8 cellular contexts compared by ENCODE assay signal in the genomic region with DNA sequence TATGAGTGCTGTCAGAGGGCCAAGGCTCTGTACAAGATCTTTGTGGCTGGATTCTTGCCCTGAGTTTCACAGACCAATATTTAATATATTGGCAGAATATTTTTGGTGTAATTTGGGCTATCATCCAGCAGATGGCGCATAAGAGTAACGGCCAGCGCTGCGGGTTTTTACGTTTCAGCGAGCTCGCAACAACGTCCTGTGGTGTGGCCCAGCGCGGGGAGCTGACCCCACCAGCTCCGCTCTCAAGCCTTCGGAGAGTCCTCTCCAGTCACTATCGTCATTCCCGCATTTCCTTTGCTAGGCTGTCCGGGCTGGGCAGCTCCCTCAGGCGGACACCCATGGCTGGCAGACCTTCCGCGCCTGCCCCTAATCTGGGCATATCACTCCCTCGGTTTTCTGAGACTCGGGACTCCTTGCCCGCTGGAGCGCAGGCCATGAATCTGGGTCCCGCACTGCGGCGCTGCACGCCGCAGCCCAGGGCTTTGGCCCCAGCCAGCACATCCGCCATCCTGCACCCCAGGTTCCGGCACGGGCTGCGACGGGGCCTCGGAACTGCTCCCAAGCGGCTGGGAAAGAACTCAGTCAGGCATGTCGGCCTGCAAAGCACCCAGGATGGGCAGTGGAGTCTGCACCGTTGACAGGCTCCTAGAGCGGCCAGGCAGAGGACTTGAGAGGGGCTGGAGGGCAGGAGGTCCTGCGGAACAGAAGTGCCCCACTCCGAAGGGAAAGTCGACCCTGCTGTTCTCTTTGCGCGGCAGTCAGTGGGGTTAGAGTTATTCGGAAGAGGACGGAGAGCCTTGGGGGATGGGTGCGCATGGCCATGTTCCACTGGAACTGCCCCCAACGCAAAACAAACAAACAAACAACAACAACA. TPM values are rescaled to one million over a fixed set of nuclear protein-coding genes. Genes with fewer than 3 reads are reported as not detected.
DNase-seq lines count a peak whose midpoint lies in the region; ATAC-seq and TF ChIP-seq lines count a peak whose summit lies in the region.

No MANE protein-coding gene starts in this region.

- H3K27me3 ChIP-seq in A673 (replicated peaks; ENCODE audit: insufficient read depth, low read depth, low read length, poor library complexity) (no peaks in the 10 kb centered on the region), right atrium auricular region (no peaks in the 10 kb centered on the region)

- no TSS peak for BruUV-seq in A673 (replicated peaks; lab: Mats Ljungman, UMichigan)

- peaks cover 9% of the 10 kb centered on the region for H3K4me1 Mint-ChIP-seq in type B pancreatic cell (ENCODE audit: unreplicated experiment)

- H3K4me3 Mint-ChIP-seq in type B pancreatic cell: peak overlapping the region; percentile 93

- TF ChIP-seq CTCF in A673 (conservative IDR thresholded peaks at IDR 0.05; ENCODE audit: low read depth, low read length) (peak; percentile 82), right atrium auricular region (IDR thresholded peaks at IDR 0.05) (peak; percentile 76 to 91), type B pancreatic cell (conservative IDR thresholded peaks at IDR 0.05) (peak; percentile 92)

- DNase-seq in A673 (ENCODE audit: low spot score) (peak; percentile 74), LHCN-M2 (ENCODE audit: low read depth) (peak; percentile 56), T-helper 1 cell (peak; percentile 11 to 59 (median 33)), amniotic epithelial cell (ENCODE audit: low read depth) (peak; percentile 56), right atrium auricular region (ENCODE audit: low spot score) (peak; percentile 83), posterior vena cava (ENCODE audit: low spot score) (peak; percentile 92), type B pancreatic cell (ENCODE audit: extremely low spot score, unreplicated experiment) (peak; percentile 79)

- POLR2A ChIA-PET in A673 (lab: Charles Lee; ENCODE audit: low non-redundant PET): no interaction called here

- H3K36me3 ChIP-seq in A673 (ENCODE audit: insufficient read depth, low read length, poor library complexity, severe bottlenecking) (no peaks in the 10 kb centered on the region), right atrium auricular region (no peaks in the 10 kb centered on the region)

- H3K4me3 ChIP-seq in A673 (ENCODE audit: low read depth, low read length, poor library complexity, severe bottlenecking): peak overlapping the region; percentile 48
- peak overlapping the region; percentile 57 to 64 for H3K4me3 ChIP-seq in right atrium auricular region

- ATAC-seq in GM18909 (IDR thresholded peaks at IDR 0.05; ENCODE audit: poor library complexity, unreplicated experiment): peak; percentile 57

- CTCF ChIA-PET in A673 (lab: Charles Lee): interaction anchor here (0.7 to 1.2 kb wide), 5 partner anchors 10 to 1018 kb away, joined by 3 to 5 read pairs (median 4); a partner anchor contains a TSS

- H3K27ac Mint-ChIP-seq in type B pancreatic cell: peak overlapping the region; percentile 92

- no peaks in the 10 kb centered on the region for H3K9me3 Mint-ChIP-seq in type B pancreatic cell

- peaks cover 3% of the 10 kb centered on the region for H3K27me3 Mint-ChIP-seq in type B pancreatic cell

- H3K27ac ChIP-seq in A673 (ENCODE audit: low read depth, low read length, poor library complexity, severe bottlenecking) (peak overlapping the region; percentile 25), right atrium auricular region (peak overlapping the region; percentile 87 to 90)

- no peaks in the 10 kb centered on the region for H3K9me3 ChIP-seq in A673 (ENCODE audit: low read depth, low read length, poor library complexity, severe bottlenecking)
- H3K9me3 ChIP-seq in right atrium auricular region: no peaks in the 10 kb centered on the region

- intact Hi-C loops in A673 (cut with micrococcal nuclease; ENCODE audit: unreplicated experiment): loop anchor here (1.0 to 5.0 kb wide), 2 partner anchors 37 to 409 kb away; no protein-coding TSS in a partner anchor
- intact Hi-C loops in posterior vena cava (cut with DNase I): no loop called here

- peaks cover 3% of the 10 kb centered on the region for H3K36me3 Mint-ChIP-seq in type B pancreatic cell

- no peaks in the 10 kb centered on the region for H3K4me1 ChIP-seq in A673 (ENCODE audit: insufficient read depth, low read length, poor library complexity, severe bottlenecking)
- peaks cover 0 to 8% of the 10 kb centered on the region in 2 donors for H3K4me1 ChIP-seq in right atrium auricular region

RNA-seq across cellular contexts. Expression of a gene that starts 18.4 kb away (rescaled TPM):
- not detected in 2 replicates for total RNA-seq in A673 (2021)
- total RNA-seq in LHCN-M2 (2014; rRNA removed): not detected in 2 replicates
- not detected for polyA plus RNA-seq in LHCN-M2 (2012)
- total RNA-seq in right atrium auricular region: 1 to 10 TPM; 1.6 to 2.5 TPM
- total RNA-seq in posterior vena cava: under 1 TPM in 1 of 2 donors, not detected in 1; 0.71 TPM
- 0.19 and 2.8 TPM in 2 replicates for total RNA-seq in type B pancreatic cell (ENCODE audit: low replicate concordance)

RNA-seq across cellular contexts. Expression of a gene that starts 23.5 kb away (rescaled TPM):
- total RNA-seq in A673 (2021) (0.28 and 0.39 TPM in 2 replicates), LHCN-M2 (2014; rRNA removed) (not detected in 2 replicates), right atrium auricular region (1 to 10 TPM; 4.2 to 7.9 TPM), posterior vena cava (10 to 100 TPM; 19.4 to 29.2 TPM), type B pancreatic cell (ENCODE audit: low replicate concordance) (1.8 and 16.2 TPM in 2 replicates)
- polyA plus RNA-seq in LHCN-M2 (2012): not detected

RNA-seq across cellular contexts. Expression of a gene that starts 25.3 kb away (rescaled TPM):
- total RNA-seq in A673 (2021) (0.24 TPM in 1 of 2 replicates, not detected in the other), LHCN-M2 (2014; rRNA removed) (not detected in 2 replicates), right atrium auricular region (under 1 TPM in 1 of 2 donors, not detected in 1; 0.51 TPM), posterior vena cava (not detected), type B pancreatic cell (ENCODE audit: low replicate concordance) (0.68 and 3.4 TPM in 2 replicates)
- polyA plus RNA-seq in LHCN-M2 (2012): not detected

RNA-seq across cellular contexts. Expression of a gene that starts 54.7 kb away (rescaled TPM):
- not detected in 2 replicates for total RNA-seq in A673 (2021)
- total RNA-seq in LHCN-M2 (2014; rRNA removed): not detected in 2 replicates
- polyA plus RNA-seq in LHCN-M2 (2012): not detected
- total RNA-seq in right atrium auricular region: 1 to 10 TPM in 1 of 2 donors, under 1 TPM in 1; 0.93 to 2.8 TPM
- 1 to 10 TPM; 5.2 to 5.9 TPM for total RNA-seq in posterior vena cava
- 0.86 and 3.6 TPM in 2 replicates for total RNA-seq in type B pancreatic cell (ENCODE audit: low replicate concordance)

RNA-seq across cellular contexts. Expression of a gene that starts 59.2 kb away (rescaled TPM):
- total RNA-seq in A673 (2021) (63.3 and 70.6 TPM in 2 replicates), LHCN-M2 (2014; rRNA removed) (9.6 and 11.7 TPM in 2 replicates), right atrium auricular region (100 to 1,000 TPM; 180 to 335 TPM), posterior vena cava (10 to 100 TPM; 73.5 to 77.0 TPM), type B pancreatic cell (ENCODE audit: low replicate concordance) (43.5 and 252 TPM in 2 replicates)
- polyA plus RNA-seq in LHCN-M2 (2012): 14.2 TPM

Comparison
In these comparisons a context has a peak if more than half of its experiments do, and no peak if none do; other contexts are left out.
1. Peak in every context shown above with its lines: DNase-seq, ATAC-seq, H3K4me3 ChIP-seq and H3K27ac ChIP-seq.
2. DNase-seq: peak in every context shown above with its lines; median percentile 92 in posterior vena cava; 83 in right atrium auricular region; 79 in type B pancreatic cell; 74 in A673; 56 in LHCN-M2; 56 in amniotic epithelial cell; 33 in T-helper 1 cell.